Comparison of ENCODE assay signal across 17 cellular contexts in the genomic region with DNA sequence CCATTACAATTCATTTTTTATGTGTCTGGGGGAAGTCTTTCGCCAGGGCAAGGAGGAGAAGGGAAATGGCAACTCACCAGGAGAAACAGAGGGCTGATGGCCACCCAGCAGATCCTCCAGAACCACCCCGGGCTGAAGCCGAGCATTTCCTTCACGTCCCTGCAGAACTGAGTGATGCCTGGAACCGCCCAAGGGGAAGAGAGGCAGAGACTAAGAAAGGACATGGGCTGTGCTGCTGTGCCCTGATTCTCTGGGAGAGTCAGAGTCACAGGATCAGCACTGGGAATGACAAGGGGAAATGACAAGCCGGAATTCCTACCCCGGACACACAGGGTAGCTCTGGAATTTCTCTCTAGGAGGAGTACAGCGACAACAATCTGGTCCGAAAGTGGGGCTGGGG. TPM values are rescaled to one million over a fixed set of nuclear protein-coding genes. Genes with fewer than 3 reads are reported as not detected.
DNase-seq lines count a peak whose midpoint lies in the region; ATAC-seq, FAIRE-seq and TF ChIP-seq lines count a peak whose summit lies in the region.
"Had no signal": no experiment of that assay in that cellular context is flagged by ENCODE, and none has a peak within 500 bp of the region (broad histone marks: within the 10 kb centered on the region; RNA-seq: fewer than 3 reads in every experiment).

No MANE protein-coding gene starts in this region.

- H3K9me3 ChIP-seq in BLaER1 treated with 17β-estradiol and CSF1 and Interleukin-3, amounts not matched to agents 10 nM and 100 nM (replicated peaks in 1 of 11): no peaks in the 10 kb centered on the region
- H3K9me3 ChIP-seq in endodermal cell (ENCODE audit: control insufficient read depth, low read length): no peaks in the 10 kb centered on the region

- WGBS in endodermal cell (ENCODE audit: insufficient coverage in 1 of 2, insufficient read length in 1 of 2), 2 experiments: 93 to 95% methylated on average over 9 of the region's 9 CpGs

- H3K27me3 Mint-ChIP-seq in endodermal cell (ENCODE audit: insufficient read depth): peaks cover 3% of the 10 kb centered on the region
- H3K27me3 Mint-ChIP-seq in progenitor cell of endocrine pancreas: peaks cover 18% of the 10 kb centered on the region

- peaks cover 8 to 13% (median 10%) of the 10 kb centered on the region in 10 experiments; a peak in 19 of 20 replicates for H3K4me1 ChIP-seq in BLaER1 treated with 17β-estradiol and CSF1 and Interleukin-3, amounts not matched to agents 10 nM and 100 nM
- H3K4me1 ChIP-seq in endodermal cell (ENCODE audit: control insufficient read depth, insufficient read depth, low read length): no peaks in the 10 kb centered on the region

- H3K36me3 ChIP-seq in BLaER1 treated with 17β-estradiol and CSF1 and Interleukin-3, amounts not matched to agents 10 nM and 100 nM: no peaks in the 10 kb centered on the region
- no peaks in the 10 kb centered on the region for H3K36me3 ChIP-seq in endodermal cell (ENCODE audit: control insufficient read depth, insufficient read depth, low read length)

- FAIRE-seq in GM18507 (lab: Jason Lieb, UNC): peak; percentile 50

- H3K9ac ChIP-seq in BLaER1 treated with 17β-estradiol and CSF1 and Interleukin-3, amounts not matched to agents 10 nM and 100 nM: no peak overlapping the region
- H3K9ac ChIP-seq in endodermal cell (ENCODE audit: extremely low read depth, low read length, poor library complexity, severe bottlenecking): no peak overlapping the region

- ATAC-seq in HG02798 (IDR thresholded peaks at IDR 0.05; ENCODE audit: poor library complexity, unreplicated experiment): no peak
- ATAC-seq: CD8-positive, alpha-beta T cell had no signal

- H3K9me3 Mint-ChIP-seq in endodermal cell (no peaks in the 10 kb centered on the region), progenitor cell of endocrine pancreas (ENCODE audit: low read depth) (no peaks in the 10 kb centered on the region)
- H3K9me3 Mint-ChIP-seq: CD8-positive, alpha-beta T cell had no signal

- H3K4me3 Mint-ChIP-seq in endodermal cell (no peak overlapping the region), progenitor cell of endocrine pancreas (ENCODE audit: low read depth) (no peak overlapping the region)
- H3K4me3 Mint-ChIP-seq: CD8-positive, alpha-beta T cell had no signal

- H4K20me1 ChIP-seq in BLaER1 treated with 17β-estradiol and CSF1 and Interleukin-3, amounts not matched to agents 10 nM and 100 nM: no peaks in the 10 kb centered on the region

- DNase-seq in GM18507 (ENCODE audit: extremely low spot score, insufficient read length, low read depth) (no peak), endodermal cell (peak; percentile 44), progenitor cell of endocrine pancreas (ENCODE audit: low spot score, unreplicated experiment) (no peak), A172 (ENCODE audit: low spot score) (no peak), NCI-H1417 (lab: John Stamatoyannopoulos, UW) (no peak)
- DNase-seq: CD8-positive, alpha-beta T cell; NCI-H1417 treated with DMSO at 0.1 percent for 48 hours; NCI-H187; NCI-H446 treated with DMSO at 0.1 percent for 48 hours; SHP77 treated with DMSO at 0.1 percent for 48 hours had no signal

- no peaks in the 10 kb centered on the region for H3K27me3 ChIP-seq in BLaER1 treated with 17β-estradiol and CSF1 and Interleukin-3, amounts not matched to agents 10 nM and 100 nM
- no peaks in the 10 kb centered on the region for H3K27me3 ChIP-seq in endodermal cell (ENCODE audit: control insufficient read depth, insufficient read depth, low read length, poor library complexity, severe bottlenecking)

- H3K4me1 Mint-ChIP-seq in endodermal cell (no peaks in the 10 kb centered on the region), progenitor cell of endocrine pancreas (ENCODE audit: low read depth) (no peaks in the 10 kb centered on the region)

- TF ChIP-seq CTCF in endodermal cell (conservative IDR thresholded peaks at IDR 0.05): no peak
- TF ChIP-seq CTCF in progenitor cell of endocrine pancreas (IDR thresholded peaks at IDR 0.05; ENCODE audit: unreplicated experiment): no peak

- H3K27ac Mint-ChIP-seq in endodermal cell (no peak overlapping the region), progenitor cell of endocrine pancreas (peak overlapping the region; percentile 43)
- H3K27ac Mint-ChIP-seq: CD8-positive, alpha-beta T cell had no signal

- H3K36me3 Mint-ChIP-seq in endodermal cell (ENCODE audit: low read depth) (no peaks in the 10 kb centered on the region), progenitor cell of endocrine pancreas (ENCODE audit: insufficient read depth) (no peaks in the 10 kb centered on the region)
- H3K36me3 Mint-ChIP-seq: CD8-positive, alpha-beta T cell had no signal

- H3K4me3 ChIP-seq in BLaER1 treated with 17β-estradiol and CSF1 and Interleukin-3, amounts not matched to agents 10 nM and 100 nM: no peak overlapping the region
- no peak overlapping the region for H3K4me3 ChIP-seq in endodermal cell (ENCODE audit: low read length)

- H3K4me2 ChIP-seq in BLaER1 treated with 17β-estradiol and CSF1 and Interleukin-3, amounts not matched to agents 10 nM and 100 nM: peak overlapping the region; percentile 3 to 60 (median 43); a peak in 16 of 22 replicates

- H3K27ac ChIP-seq in BLaER1 treated with 17β-estradiol and CSF1 and Interleukin-3, amounts not matched to agents 10 nM and 100 nM: no peak overlapping the region
- H3K27ac ChIP-seq in endodermal cell (ENCODE audit: low read depth, low read length): no peak overlapping the region
- H3K27ac ChIP-seq: RWPE1 had no signal

RNA-seq across cellular contexts. Expression of a gene that starts 27.8 kb away (rescaled TPM):
- 1 to 10 TPM in 1 of 2 donors, under 1 TPM in 1; 0.38 to 1.8 TPM for total RNA-seq in endodermal cell
- polyA plus RNA-seq in endodermal cell (2013, experiment 1 of 2): not detected
- polyA plus RNA-seq in endodermal cell (2013, experiment 2 of 2): not detected
- 0.64 and 0.96 TPM in 2 replicates for total RNA-seq in progenitor cell of endocrine pancreas
- total RNA-seq in A172 (2014; rRNA removed; shearing (Covaris generic)): 0.07 TPM in 1 of 2 replicates, not detected in the other
- total RNA-seq: CD8-positive, alpha-beta T cell; G401; H4; MCF 10A had no signal
- polyA plus RNA-seq: BJ had no signal
